ENCODE assay signal across 1 cellular context in genomic region chr2:223618172-223619035, GRCh38.
A peak's percentile ranks its signal among the peaks of the same experiment; 100 is the strongest.
TF ChIP-seq lines count a peak whose summit lies in the region.

No MANE protein-coding gene starts in this region.

TF ChIP-seq in H1, 55 proteins besides CTCF, POLR2A, EP300 and RAD21 (continued from another document):
- TF ChIP-seq RFX5 (IDR thresholded peaks at IDR 0.05; ENCODE audit: borderline replicate concordance, low read depth, low read length) (no peak), RNF2 (IDR thresholded peaks at IDR 0.05; ENCODE audit: borderline replicate concordance, low read depth, low read length, missing control alignments, poor library complexity, severe bottlenecking) (no peak), CHD7 (IDR thresholded peaks at IDR 0.05; ENCODE audit: insufficient replicate concordance, low read length) (peak; percentile 92), BRCA1 (IDR thresholded peaks at IDR 0.05; ENCODE audit: low read depth, low read length) (no peak), NANOG (IDR thresholded peaks at IDR 0.05; ENCODE audit: insufficient read depth, low read depth, low read length, poor library complexity, severe bottlenecking) (peak; percentile 93), CHD1 (IDR thresholded peaks at IDR 0.05; ENCODE audit: low read depth, low read length) (no peak), EGR1 (IDR thresholded peaks at IDR 0.05; ENCODE audit: borderline replicate concordance, low read depth, low read length) (peak; percentile 88), JUN (IDR thresholded peaks at IDR 0.05; ENCODE audit: low read depth, low read length) (no peak), E2F6 (IDR thresholded peaks at IDR 0.05) (0 out of 2 replicates have a peak, but pooled peaks have one; percentile 32), SUZ12 (IDR thresholded peaks at IDR 0.05; ENCODE audit: low read length) (peak; percentile 6; the same call in 1 of the 2 replicates), CTBP2 (IDR thresholded peaks at IDR 0.05; ENCODE audit: borderline replicate concordance, insufficient read depth, insufficient read length, low read length) (no peak), SIN3A (conservative IDR thresholded peaks at IDR 0.05 in 1 of 2, IDR thresholded peaks at IDR 0.05 in 1 of 2; ENCODE audit: low read depth in 1 of 2, low read length in 2 of 2) (peak; percentile 98 to 99), MAFK (IDR thresholded peaks at IDR 0.05; ENCODE audit: low read depth, low read length) (peak; percentile 7; the same call in 1 of the 2 replicates), CBX8 (IDR thresholded peaks at IDR 0.05; ENCODE audit: borderline replicate concordance, low read depth, low read length) (no peak), KDM4A (IDR thresholded peaks at IDR 0.05; ENCODE audit: low read depth, low read length, severe bottlenecking) (no peak), KDM5A (IDR thresholded peaks at IDR 0.05; ENCODE audit: low read length) (no peak), SRF (IDR thresholded peaks at IDR 0.05; ENCODE audit: low read depth, low read length) (0 out of 2 replicates have a peak, but pooled peaks have one; percentile 21), ATF2 (IDR thresholded peaks at IDR 0.05; ENCODE audit: low read length) (peak; percentile 95), POLR2AphosphoS5 (IDR thresholded peaks at IDR 0.05; ENCODE audit: low read depth, low read length) (peak; percentile 100), TAF1 (IDR thresholded peaks at IDR 0.05; ENCODE audit: low read depth, low read length) (no peak), TEAD4 (IDR thresholded peaks at IDR 0.05; ENCODE audit: low read depth, low read length) (peak; percentile 83), SIRT6 (IDR thresholded peaks at IDR 0.05; ENCODE audit: low read length) (no peak), KDM1A (IDR thresholded peaks at IDR 0.05; ENCODE audit: borderline replicate concordance, low read length) (peak; percentile 59; the same call in 1 of the 2 replicates), POU5F1 (IDR thresholded peaks at IDR 0.05; ENCODE audit: low read depth, low read length) (peak; percentile 87), TCF12 (IDR thresholded peaks at IDR 0.05; ENCODE audit: low read depth, low read length) (peak; percentile 100), YY1 (IDR thresholded peaks at IDR 0.05; ENCODE audit: low read depth, low read length) (peak; percentile 52; the same call in 1 of the 2 replicates), NRF1 (IDR thresholded peaks at IDR 0.05; ENCODE audit: low read depth, low read length) (no peak), ASH2L (IDR thresholded peaks at IDR 0.05; ENCODE audit: low read length) (peak; percentile 34), BCL11A (IDR thresholded peaks at IDR 0.05; ENCODE audit: low read depth in 2 of 2, low read length in 2 of 2) (peak in 1 of 2 experiments; percentile 53), ZNF274 (IDR thresholded peaks at IDR 0.05; ENCODE audit: borderline replicate concordance, extremely low read depth, low read length) (peak; percentile 53; the same call in 1 of the 2 replicates), CBX5 (IDR thresholded peaks at IDR 0.05; ENCODE audit: low read depth, low read length) (no peak), SP2 (IDR thresholded peaks at IDR 0.05; ENCODE audit: low read length) (no peak), HDAC2 (IDR thresholded peaks at IDR 0.05; ENCODE audit: borderline replicate concordance in 1 of 2, low read depth in 2 of 2, low read length in 2 of 2) (peak; percentile 60 to 64; a peak in 3 of 4 replicates), MAX (IDR thresholded peaks at IDR 0.05) (peak; percentile 79), RXRA (IDR thresholded peaks at IDR 0.05; ENCODE audit: insufficient read depth, low read depth, low read length) (0 out of 2 replicates have a peak, but pooled peaks have one; percentile 58), JUND (IDR thresholded peaks at IDR 0.05; ENCODE audit: low read length) (peak; percentile 31; the same call in 1 of the 2 replicates), SAP30 (IDR thresholded peaks at IDR 0.05; ENCODE audit: insufficient read depth, insufficient replicate concordance, low read length) (peak; percentile 82), BACH1 (IDR thresholded peaks at IDR 0.05; ENCODE audit: low read length) (peak; percentile 55; the same call in 1 of the 2 replicates), CEBPB (IDR thresholded peaks at IDR 0.05; ENCODE audit: low read depth, low read length) (no peak), GTF2F1 (IDR thresholded peaks at IDR 0.05; ENCODE audit: borderline replicate concordance, low read depth, low read length) (no peak), SIX5 (IDR thresholded peaks at IDR 0.05; ENCODE audit: low read depth, low read length) (peak; percentile 24; the same call in 1 of the 2 replicates), TBP (IDR thresholded peaks at IDR 0.05; ENCODE audit: low read depth, low read length) (no peak), CHD2 (IDR thresholded peaks at IDR 0.05; ENCODE audit: low read length) (peak; percentile 4; the same call in 1 of the 2 replicates), ATF3 (IDR thresholded peaks at IDR 0.05; ENCODE audit: insufficient read depth, low read depth, low read length) (no peak), EZH2 (IDR thresholded peaks at IDR 0.05; ENCODE audit: low read depth, low read length, severe bottlenecking) (no peak), RBBP5 (IDR thresholded peaks at IDR 0.05; ENCODE audit: borderline replicate concordance, low read depth, low read length) (no peak), SP1 (IDR thresholded peaks at IDR 0.05; ENCODE audit: low read depth, low read length) (peak; percentile 91), CREB1 (IDR thresholded peaks at IDR 0.05) (no peak), HDAC6 (IDR thresholded peaks at IDR 0.05; ENCODE audit: low read depth, low read length) (peak; percentile 82), GABPA (IDR thresholded peaks at IDR 0.05; ENCODE audit: borderline replicate concordance, insufficient read depth, low read length) (no peak), PHF8 (conservative IDR thresholded peaks at IDR 0.05; ENCODE audit: low read depth, low read length) (no peak)
